19 cellular contexts compared by ENCODE assay signal in genomic region chr1:151287767-151288500, GRCh38. TPM values are rescaled to one million over a fixed set of nuclear protein-coding genes. Genes with fewer than 3 reads are reported as not detected.
DNase-seq lines count a peak whose midpoint lies in the region; ATAC-seq and TF ChIP-seq lines count a peak whose summit lies in the region.
"Had no signal": no experiment of that assay in that cellular context is flagged by ENCODE, and none has a peak within 500 bp of the region (broad histone marks: within the 10 kb centered on the region; RNA-seq: fewer than 3 reads in every experiment).

No MANE protein-coding gene starts in this region.

- H3K27me3 ChIP-seq in BLaER1, result no peaks in the 10 kb centered on the region
- H3K27me3 ChIP-seq: SJSA1 had no signal

- H3K4me1 ChIP-seq in BLaER1, result peaks cover 65% of the 10 kb centered on the region

- DNase-seq in natural killer cell treated with Interleukin-12 subunit alpha and Interleukin-12 subunit beta and Interleukin-15 and Interleukin-18, amount 100 ng/mL, for 72 hours (ENCODE audit: low spot score), result no peak
- no peak for DNase-seq in middle frontal gyrus (ENCODE audit: extremely low spot score, low spot score)
- no peak for DNase-seq in NOMO-1 treated with dmso at 0.1 percent for 144 hours (lab: John Stamatoyannopoulos, UW; ENCODE audit: unreplicated experiment)
- no peak for DNase-seq in left colon
- DNase-seq: CD8-positive, alpha-beta T cell; GM23248; KG1; MV-4-11; NCI-H187; NCI-H2107; NCI-H2227 treated with DMSO at 0.1 percent for 48 hours; NCI-H510A treated with DMSO at 0.1 percent for 48 hours; PC-3 had no signal

- H3K36me3 Mint-ChIP-seq in activated T-helper 17 cell treated with anti-CD3 and anti-CD28 coated beads, Interleukin-2, amount 50 U/mL, for 72 hours (ENCODE audit: low read depth), result peaks cover 88% of the 10 kb centered on the region
- H3K36me3 Mint-ChIP-seq in natural killer cell treated with Interleukin-12 subunit alpha and Interleukin-12 subunit beta and Interleukin-15 and Interleukin-18, amount 100 ng/mL, for 72 hours, result peaks cover 12% of the 10 kb centered on the region

- ATAC-seq in GM18505 (IDR thresholded peaks at IDR 0.05; ENCODE audit: unreplicated experiment) (no peak), GM21825 (IDR thresholded peaks at IDR 0.05; ENCODE audit: unreplicated experiment) (no peak), left colon (no peak)
- no peak for ATAC-seq in activated T-helper 17 cell treated with anti-CD3 and anti-CD28 coated beads, Interleukin-2, amount 50 U/mL, for 72 hours (replicated peaks)
- ATAC-seq in natural killer cell treated with Interleukin-12 subunit alpha and Interleukin-12 subunit beta and Interleukin-15 and Interleukin-18, amount 100 ng/mL, for 72 hours, result no peak
- ATAC-seq: CD8-positive, alpha-beta T cell; PC-3 had no signal

- no peak overlapping the region for H3K27ac ChIP-seq in BLaER1
- H3K27ac ChIP-seq: GM23248, SJSA1 had no signal

- peak overlapping the region; percentile 56 for H3K27ac Mint-ChIP-seq in activated T-helper 17 cell treated with anti-CD3 and anti-CD28 coated beads, Interleukin-2, amount 50 U/mL, for 72 hours
- peak overlapping the region; percentile 76 to 77 for H3K27ac Mint-ChIP-seq in natural killer cell treated with Interleukin-12 subunit alpha and Interleukin-12 subunit beta and Interleukin-15 and Interleukin-18, amount 100 ng/mL, for 72 hours

- intact Hi-C loops in left colon (cut with DNase I, micrococcal nuclease), result no loop called here

- peak; percentile 29 for TF ChIP-seq POLR2A in GM18505 (IDR thresholded peaks at IDR 0.05; ENCODE audit: borderline replicate concordance, extremely low read depth, insufficient read depth, insufficient read length)

- H3K36me3 ChIP-seq in BLaER1, result peaks cover 75% of the 10 kb centered on the region

- H3K4me3 Mint-ChIP-seq in activated T-helper 17 cell treated with anti-CD3 and anti-CD28 coated beads, Interleukin-2, amount 50 U/mL, for 72 hours, result no peak overlapping the region
- H3K4me3 Mint-ChIP-seq in natural killer cell treated with Interleukin-12 subunit alpha and Interleukin-12 subunit beta and Interleukin-15 and Interleukin-18, amount 100 ng/mL, for 72 hours, result no peak overlapping the region
- H3K4me3 Mint-ChIP-seq: CD8-positive, alpha-beta T cell had no signal

- peaks cover 92% of the 10 kb centered on the region for H4K20me1 ChIP-seq in BLaER1

- H3K4me1 Mint-ChIP-seq in activated T-helper 17 cell treated with anti-CD3 and anti-CD28 coated beads, Interleukin-2, amount 50 U/mL, for 72 hours, result peaks cover 22% of the 10 kb centered on the region
- peaks cover 51 to 55% of the 10 kb centered on the region in 2 donors for H3K4me1 Mint-ChIP-seq in natural killer cell treated with Interleukin-12 subunit alpha and Interleukin-12 subunit beta and Interleukin-15 and Interleukin-18, amount 100 ng/mL, for 72 hours (ENCODE audit: low read depth in 2 of 2)

- no peaks in the 10 kb centered on the region for H3K9me3 Mint-ChIP-seq in activated T-helper 17 cell treated with anti-CD3 and anti-CD28 coated beads, Interleukin-2, amount 50 U/mL, for 72 hours
- H3K9me3 Mint-ChIP-seq in natural killer cell treated with Interleukin-12 subunit alpha and Interleukin-12 subunit beta and Interleukin-15 and Interleukin-18, amount 100 ng/mL, for 72 hours, result no peaks in the 10 kb centered on the region
- H3K9me3 Mint-ChIP-seq: CD8-positive, alpha-beta T cell had no signal

- H3K9ac ChIP-seq in BLaER1, result no peak overlapping the region
- H3K9ac ChIP-seq: GM23248 had no signal

- no peaks in the 10 kb centered on the region for H3K9me3 ChIP-seq in BLaER1
- H3K9me3 ChIP-seq: HAP-1, SJSA1 had no signal

- H3K27me3 Mint-ChIP-seq in activated T-helper 17 cell treated with anti-CD3 and anti-CD28 coated beads, Interleukin-2, amount 50 U/mL, for 72 hours, result no peaks in the 10 kb centered on the region
- H3K27me3 Mint-ChIP-seq in natural killer cell treated with Interleukin-12 subunit alpha and Interleukin-12 subunit beta and Interleukin-15 and Interleukin-18, amount 100 ng/mL, for 72 hours, result no peaks in the 10 kb centered on the region

- peak overlapping the region; percentile 70; the same call in 1 of the 2 replicates for H3K4me2 ChIP-seq in BLaER1

- no peak overlapping the region for H3K4me3 ChIP-seq in BLaER1
- H3K4me3 ChIP-seq: GM23248, HAP-1, SJSA1 had no signal

RNA-seq across cellular contexts. Expression of gene ZNF687, which starts 5.8 kb away (rescaled TPM):
- total RNA-seq in activated T-helper 17 cell treated with anti-CD3 and anti-CD28 coated beads, Interleukin-2, amount 50 U/mL, for 72 hours, result 10 to 100 TPM; 24.9 to 29.6 TPM
- 10 to 100 TPM; 29.1 to 31.2 TPM for total RNA-seq in natural killer cell treated with Interleukin-12 subunit alpha and Interleukin-12 subunit beta and Interleukin-15 and Interleukin-18, amount 100 ng/mL, for 72 hours
- 10 to 100 TPM; 22.0 to 27.7 TPM for total RNA-seq in left colon

RNA-seq across cellular contexts. Expression of gene PSMD4, which starts 33.4 kb away (rescaled TPM):
- total RNA-seq in activated T-helper 17 cell treated with anti-CD3 and anti-CD28 coated beads, Interleukin-2, amount 50 U/mL, for 72 hours, result 100 to 1,000 TPM; 174 to 196 TPM
- total RNA-seq in natural killer cell treated with Interleukin-12 subunit alpha and Interleukin-12 subunit beta and Interleukin-15 and Interleukin-18, amount 100 ng/mL, for 72 hours, result 100 to 1,000 TPM; 193 to 235 TPM
- total RNA-seq in left colon, result 100 to 1,000 TPM; 103 to 105 TPM

RNA-seq across cellular contexts. Expression of gene PI4KB, which starts 39.3 kb away (rescaled TPM):
- total RNA-seq in activated T-helper 17 cell treated with anti-CD3 and anti-CD28 coated beads, Interleukin-2, amount 50 U/mL, for 72 hours, result 10 to 100 TPM; 70.0 to 76.8 TPM
- 10 to 100 TPM; 69.9 to 82.3 TPM for total RNA-seq in natural killer cell treated with Interleukin-12 subunit alpha and Interleukin-12 subunit beta and Interleukin-15 and Interleukin-18, amount 100 ng/mL, for 72 hours
- 10 to 100 TPM; 56.7 to 58.3 TPM for total RNA-seq in left colon

RNA-seq across cellular contexts. Expression of gene RFX5, which starts 59.1 kb away (rescaled TPM):
- total RNA-seq in activated T-helper 17 cell treated with anti-CD3 and anti-CD28 coated beads, Interleukin-2, amount 50 U/mL, for 72 hours, result 10 to 100 TPM; 48.0 to 86.0 TPM
- total RNA-seq in natural killer cell treated with Interleukin-12 subunit alpha and Interleukin-12 subunit beta and Interleukin-15 and Interleukin-18, amount 100 ng/mL, for 72 hours, result 10 to 100 TPM; 40.3 to 95.4 TPM
- 10 to 100 TPM; 20.7 to 20.9 TPM for total RNA-seq in left colon
